28 cellular contexts compared by ENCODE assay signal in genomic region chr17:9253308-9253707, GRCh38.
DNase-seq lines count a peak whose midpoint lies in the region; TF ChIP-seq lines count a peak whose summit lies in the region.
"Had no signal": no experiment of that assay in that cellular context is flagged by ENCODE, and none has a peak within 500 bp of the region (broad histone marks: within the 10 kb centered on the region; RNA-seq: fewer than 3 reads in every experiment).

No MANE protein-coding gene starts in this region.

- no peak overlapping the region for H3K4me3 ChIP-seq in CD4-positive, alpha-beta memory T cell (ENCODE audit: low read length in 2 of 2)
- no peak overlapping the region for H3K4me3 ChIP-seq in osteoblast (ENCODE audit: insufficient read depth, low read length)
- no peak overlapping the region for H3K4me3 ChIP-seq in stomach
- no peak overlapping the region for H3K4me3 ChIP-seq in sigmoid colon
- H3K4me3 ChIP-seq: ascending aorta, cardiac muscle cell, pancreas, smooth muscle cell, testis, vagina had no signal

- no peaks in the 10 kb centered on the region for H3K9me3 Mint-ChIP-seq in activated CD4-positive, alpha-beta memory T cell treated with anti-CD3 and anti-CD28 coated beads for 36 hours
- H3K9me3 Mint-ChIP-seq in activated CD4-positive, alpha-beta memory T cell treated with anti-CD3 and anti-CD28 coated beads, Interleukin-2, amount 10 ng/mL, durations not matched to agents 7 days and 5 days, result no peaks in the 10 kb centered on the region
- no peaks in the 10 kb centered on the region for H3K9me3 Mint-ChIP-seq in CD4-positive, alpha-beta memory T cell
- H3K9me3 Mint-ChIP-seq in activated T-helper 2 cell treated with anti-CD3 and anti-CD28 coated beads, Interferon-gamma antibody, Interleukin-2, Interleukin-4, amounts not matched to agents 10 μg/mL and 5 μg/mL and 100 μg/mL, durations not matched to agents 14 hours and 24 hours and 36 hours, result no peaks in the 10 kb centered on the region
- H3K9me3 Mint-ChIP-seq: activated naive CD8-positive, alpha-beta T cell treated with anti-CD3 and anti-CD28 coated beads for 36 hours; nephron progenitor cell had no signal

- no peaks in the 10 kb centered on the region for H3K36me3 ChIP-seq in CD4-positive, alpha-beta memory T cell (ENCODE audit: insufficient read depth, low read length)
- H3K36me3 ChIP-seq in osteoblast (ENCODE audit: insufficient read depth, low read length), result no peaks in the 10 kb centered on the region
- peaks cover 0 to 18% (median 11%) of the 10 kb centered on the region in 4 donors for H3K36me3 ChIP-seq in stomach
- H3K36me3 ChIP-seq in sigmoid colon, result peaks cover 0 to 5% (median 0%) of the 10 kb centered on the region in 4 donors
- H3K36me3 ChIP-seq: ascending aorta, BE2C, cardiac muscle cell, pancreas, vagina had no signal

- TF ChIP-seq EP300 in stomach (IDR thresholded peaks at IDR 0.05) (no peak), sigmoid colon (IDR thresholded peaks at IDR 0.05) (no peak)

- no peak overlapping the region for H3K4me2 ChIP-seq in osteoblast (ENCODE audit: insufficient read depth, low read length)
- H3K4me2 ChIP-seq: smooth muscle cell had no signal

- H3K9me3 ChIP-seq in CD4-positive, alpha-beta memory T cell (ENCODE audit: control insufficient read depth in 1 of 2, low read length in 2 of 2), result no peaks in the 10 kb centered on the region
- H3K9me3 ChIP-seq in osteoblast (ENCODE audit: low read depth, low read length) (no peaks in the 10 kb centered on the region), stomach (no peaks in the 10 kb centered on the region), sigmoid colon (no peaks in the 10 kb centered on the region)
- H3K9me3 ChIP-seq: ascending aorta, BE2C, pancreas, testis, vagina had no signal

- TF ChIP-seq CTCF in osteoblast (IDR thresholded peaks at IDR 0.05; ENCODE audit: extremely low read depth, low read depth, low read length), result no peak
- no peak for TF ChIP-seq CTCF in stomach (IDR thresholded peaks at IDR 0.05)
- no peak for TF ChIP-seq CTCF in sigmoid colon (IDR thresholded peaks at IDR 0.05)

- no peak for DNase-seq in activated CD4-positive, alpha-beta memory T cell treated with anti-CD3 and anti-CD28 coated beads for 36 hours
- no peak for DNase-seq in activated CD4-positive, alpha-beta memory T cell treated with anti-CD3 and anti-CD28 coated beads, Interleukin-2, amount 10 ng/mL, durations not matched to agents 7 days and 5 days
- no peak for DNase-seq in CD4-positive, alpha-beta memory T cell
- DNase-seq in activated T-helper 2 cell treated with anti-CD3 and anti-CD28 coated beads, Interferon-gamma antibody, Interleukin-2, Interleukin-4, amounts not matched to agents 10 μg/mL and 5 μg/mL and 100 μg/mL, durations not matched to agents 14 hours and 24 hours and 36 hours (ENCODE audit: low spot score), result no peak
- DNase-seq in osteoblast (ENCODE audit: insufficient read length, low spot score, missing footprints) (peak; percentile 38), SIG-M5 treated with dmso at 0.1 percent for 504 hours (lab: John Stamatoyannopoulos, UW; ENCODE audit: unreplicated experiment) (no peak), stomach (no peak), sigmoid colon (no peak)
- DNase-seq: activated CD4-positive, alpha-beta T cell treated with anti-CD3 and anti-CD28 coated beads for 1 hour; activated naive CD8-positive, alpha-beta T cell treated with anti-CD3 and anti-CD28 coated beads for 36 hours; BE2C; effector CD4-positive, alpha-beta T cell; hypothalamus; left cardiac atrium; NCI-H1105; NCI-H2029; NCI-H524 treated with DMSO at 0.1 percent for 48 hours; nephron progenitor cell; NK-92 treated with Interleukin-12 subunit alpha and Interleukin-12 subunit beta, amount 100 ng/mL, for 24 hours; pancreas; PC-3; retina; testis had no signal

- peaks cover 14% of the 10 kb centered on the region for H3K4me1 ChIP-seq in CD4-positive, alpha-beta memory T cell (ENCODE audit: insufficient read depth, low read length)
- no peaks in the 10 kb centered on the region for H3K4me1 ChIP-seq in osteoblast (ENCODE audit: insufficient read depth, low read length)
- peaks cover 16 to 29% (median 20%) of the 10 kb centered on the region in 4 donors for H3K4me1 ChIP-seq in stomach
- H3K4me1 ChIP-seq in sigmoid colon, result peaks cover 0 to 9% (median 3%) of the 10 kb centered on the region in 4 donors
- H3K4me1 ChIP-seq: ascending aorta, BE2C, pancreas, testis had no signal

- H4K20me1 ChIP-seq in osteoblast (ENCODE audit: insufficient read depth, low read length), result no peaks in the 10 kb centered on the region

- H3K27me3 Mint-ChIP-seq in activated CD4-positive, alpha-beta memory T cell treated with anti-CD3 and anti-CD28 coated beads for 36 hours, result no peaks in the 10 kb centered on the region
- H3K27me3 Mint-ChIP-seq in activated CD4-positive, alpha-beta memory T cell treated with anti-CD3 and anti-CD28 coated beads, Interleukin-2, amount 10 ng/mL, durations not matched to agents 7 days and 5 days, result no peaks in the 10 kb centered on the region
- no peaks in the 10 kb centered on the region for H3K27me3 Mint-ChIP-seq in CD4-positive, alpha-beta memory T cell
- H3K27me3 Mint-ChIP-seq in activated T-helper 2 cell treated with anti-CD3 and anti-CD28 coated beads, Interferon-gamma antibody, Interleukin-2, Interleukin-4, amounts not matched to agents 10 μg/mL and 5 μg/mL and 100 μg/mL, durations not matched to agents 14 hours and 24 hours and 36 hours (ENCODE audit: low read depth), result no peaks in the 10 kb centered on the region
- H3K27me3 Mint-ChIP-seq: activated naive CD8-positive, alpha-beta T cell treated with anti-CD3 and anti-CD28 coated beads for 36 hours had no signal

- TF ChIP-seq POLR2A in stomach (IDR thresholded peaks at IDR 0.05), result no peak
- no peak for TF ChIP-seq POLR2A in sigmoid colon (IDR thresholded peaks at IDR 0.05)

- 81 to 93% (median 87%) methylated on average over 3 of the region's 3 CpGs for WGBS in stomach, 5 donors
- WGBS in sigmoid colon, 2 donors, result 75 to 88% methylated on average over 3 of the region's 3 CpGs

- CTCF ChIA-PET in activated CD4-positive, alpha-beta memory T cell treated with anti-CD3 and anti-CD28 coated beads for 36 hours (lab: Charles Lee), result interaction anchor here (1.8 kb wide), 1 partner anchor 39 kb away, joined by 5 read pairs; no protein-coding TSS in a partner anchor
- CTCF ChIA-PET in activated CD4-positive, alpha-beta memory T cell treated with anti-CD3 and anti-CD28 coated beads, Interleukin-2, amount 10 ng/mL, durations not matched to agents 7 days and 5 days (lab: Charles Lee), result no interaction called here
- CTCF ChIA-PET in CD4-positive, alpha-beta memory T cell (lab: Charles Lee; ENCODE audit: partially characterized antibody), result no interaction called here

- H3K4me3 Mint-ChIP-seq in activated CD4-positive, alpha-beta memory T cell treated with anti-CD3 and anti-CD28 coated beads for 36 hours, result no peak overlapping the region
- no peak overlapping the region for H3K4me3 Mint-ChIP-seq in activated CD4-positive, alpha-beta memory T cell treated with anti-CD3 and anti-CD28 coated beads, Interleukin-2, amount 10 ng/mL, durations not matched to agents 7 days and 5 days
- H3K4me3 Mint-ChIP-seq in CD4-positive, alpha-beta memory T cell, result peak overlapping the region in 2 of 8 donors; percentile 54 to 61
- no peak overlapping the region for H3K4me3 Mint-ChIP-seq in activated T-helper 2 cell treated with anti-CD3 and anti-CD28 coated beads, Interferon-gamma antibody, Interleukin-2, Interleukin-4, amounts not matched to agents 10 μg/mL and 5 μg/mL and 100 μg/mL, durations not matched to agents 14 hours and 24 hours and 36 hours (ENCODE audit: low read depth)
- H3K4me3 Mint-ChIP-seq: activated naive CD8-positive, alpha-beta T cell treated with anti-CD3 and anti-CD28 coated beads for 36 hours; nephron progenitor cell had no signal

- POLR2A ChIA-PET in activated CD4-positive, alpha-beta memory T cell treated with anti-CD3 and anti-CD28 coated beads for 36 hours (lab: Charles Lee), result interaction anchor here (1.1 to 1.9 kb wide), 3 partner anchors 14 to 36 kb away, joined by 4 to 12 read pairs (median 7); no protein-coding TSS in a partner anchor
- POLR2A ChIA-PET in activated CD4-positive, alpha-beta memory T cell treated with anti-CD3 and anti-CD28 coated beads, Interleukin-2, amount 10 ng/mL, durations not matched to agents 7 days and 5 days (lab: Charles Lee), result no interaction called here
- POLR2A ChIA-PET in CD4-positive, alpha-beta memory T cell (lab: Charles Lee; ENCODE audit: partially characterized antibody), result no interaction called here

- intact Hi-C loops in activated CD4-positive, alpha-beta memory T cell treated with anti-CD3 and anti-CD28 coated beads for 36 hours (cut with micrococcal nuclease), result no loop called here
- intact Hi-C loops in CD4-positive, alpha-beta memory T cell (cut with micrococcal nuclease), result no loop called here
- intact Hi-C loops in activated T-helper 2 cell treated with anti-CD3 and anti-CD28 coated beads, Interferon-gamma antibody, Interleukin-2, Interleukin-4, amounts not matched to agents 10 μg/mL and 5 μg/mL and 100 μg/mL, durations not matched to agents 14 hours and 24 hours and 36 hours (cut with micrococcal nuclease), result no loop called here
- intact Hi-C loops in stomach (cut with DNase I; ENCODE audit: low total_unique reads) (no loop called here), sigmoid colon (cut with DNase I) (no loop called here)

- H3K27me3 ChIP-seq in CD4-positive, alpha-beta memory T cell (ENCODE audit: insufficient read depth, low read length), result no peaks in the 10 kb centered on the region
- H3K27me3 ChIP-seq in osteoblast (ENCODE audit: insufficient read depth, low read length) (no peaks in the 10 kb centered on the region), stomach (no peaks in the 10 kb centered on the region), sigmoid colon (no peaks in the 10 kb centered on the region)
- H3K27me3 ChIP-seq: ascending aorta, BE2C, cardiac muscle cell, pancreas, testis, vagina had no signal

- no peaks in the 10 kb centered on the region for H3K79me2 ChIP-seq in osteoblast (ENCODE audit: insufficient read depth, low read length)

- peaks cover 23% of the 10 kb centered on the region for H3K4me1 Mint-ChIP-seq in activated CD4-positive, alpha-beta memory T cell treated with anti-CD3 and anti-CD28 coated beads for 36 hours (ENCODE audit: low read depth)
- peaks cover 10% of the 10 kb centered on the region for H3K4me1 Mint-ChIP-seq in activated CD4-positive, alpha-beta memory T cell treated with anti-CD3 and anti-CD28 coated beads, Interleukin-2, amount 10 ng/mL, durations not matched to agents 7 days and 5 days
- H3K4me1 Mint-ChIP-seq in CD4-positive, alpha-beta memory T cell, result peaks cover 16 to 25% (median 21%) of the 10 kb centered on the region in 4 donors
- peaks cover 16% of the 10 kb centered on the region for H3K4me1 Mint-ChIP-seq in activated T-helper 2 cell treated with anti-CD3 and anti-CD28 coated beads, Interferon-gamma antibody, Interleukin-2, Interleukin-4, amounts not matched to agents 10 μg/mL and 5 μg/mL and 100 μg/mL, durations not matched to agents 14 hours and 24 hours and 36 hours (ENCODE audit: low read depth)

- H3K36me3 Mint-ChIP-seq in activated CD4-positive, alpha-beta memory T cell treated with anti-CD3 and anti-CD28 coated beads for 36 hours, result no peaks in the 10 kb centered on the region
- H3K36me3 Mint-ChIP-seq in activated CD4-positive, alpha-beta memory T cell treated with anti-CD3 and anti-CD28 coated beads, Interleukin-2, amount 10 ng/mL, durations not matched to agents 7 days and 5 days (ENCODE audit: low read depth), result no peaks in the 10 kb centered on the region
- H3K36me3 Mint-ChIP-seq in CD4-positive, alpha-beta memory T cell, result peaks cover 6 to 8% of the 10 kb centered on the region in 2 donors
- H3K36me3 Mint-ChIP-seq in activated T-helper 2 cell treated with anti-CD3 and anti-CD28 coated beads, Interferon-gamma antibody, Interleukin-2, Interleukin-4, amounts not matched to agents 10 μg/mL and 5 μg/mL and 100 μg/mL, durations not matched to agents 14 hours and 24 hours and 36 hours (ENCODE audit: low read depth), result no peaks in the 10 kb centered on the region

- no peak overlapping the region for H2AFZ ChIP-seq in osteoblast (ENCODE audit: low read length)

- H3K27ac Mint-ChIP-seq in activated CD4-positive, alpha-beta memory T cell treated with anti-CD3 and anti-CD28 coated beads for 36 hours, result peak overlapping the region; percentile 71
- H3K27ac Mint-ChIP-seq in activated CD4-positive, alpha-beta memory T cell treated with anti-CD3 and anti-CD28 coated beads, Interleukin-2, amount 10 ng/mL, durations not matched to agents 7 days and 5 days, result no peak overlapping the region
- peak overlapping the region; percentile 17 to 93 (median 74) for H3K27ac Mint-ChIP-seq in CD4-positive, alpha-beta memory T cell
- peak overlapping the region; percentile 78 for H3K27ac Mint-ChIP-seq in activated T-helper 2 cell treated with anti-CD3 and anti-CD28 coated beads, Interferon-gamma antibody, Interleukin-2, Interleukin-4, amounts not matched to agents 10 μg/mL and 5 μg/mL and 100 μg/mL, durations not matched to agents 14 hours and 24 hours and 36 hours
- H3K27ac Mint-ChIP-seq: nephron progenitor cell had no signal

- H3K27ac ChIP-seq in CD4-positive, alpha-beta memory T cell (ENCODE audit: low read depth, low read length), result no peak overlapping the region
- H3K27ac ChIP-seq in osteoblast (ENCODE audit: low read depth, low read length) (no peak overlapping the region), stomach (no peak overlapping the region), sigmoid colon (no peak overlapping the region)
- H3K27ac ChIP-seq: ascending aorta, cardiac muscle cell, epithelial cell of prostate, pancreas, testis, vagina had no signal
